In the genomic region with DNA sequence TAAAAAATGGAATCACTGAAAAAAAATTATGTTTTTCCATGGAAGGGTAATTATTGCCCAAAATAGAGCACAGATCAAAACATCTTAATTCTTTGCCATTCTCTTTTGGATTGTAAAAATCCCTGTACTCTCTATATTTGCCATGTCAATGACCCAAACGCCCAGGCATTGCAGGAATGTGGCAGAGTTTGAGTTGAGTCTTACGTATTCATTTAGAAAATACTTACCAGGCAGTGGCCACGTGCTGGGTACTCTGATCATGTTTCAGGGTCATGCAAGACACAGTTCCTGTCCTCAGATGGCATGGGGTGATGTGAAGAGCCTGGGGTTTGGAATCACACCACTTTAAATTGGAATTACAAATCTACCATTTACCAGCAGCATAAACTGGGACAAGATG, we compare ENCODE assay signal across 14 cellular contexts.
DNase-seq lines count a peak whose midpoint lies in the region; ATAC-seq and TF ChIP-seq lines count a peak whose summit lies in the region.
"Had no signal": no experiment of that assay in that cellular context is flagged by ENCODE, and none has a peak within 500 bp of the region (broad histone marks: within the 10 kb centered on the region; RNA-seq: fewer than 3 reads in every experiment).

No MANE protein-coding gene starts in this region.

- intact Hi-C loops in IMR-90 (cut with micrococcal nuclease) (loop anchor here (10.0 kb wide), 2 partner anchors 267 to 423 kb away; partner anchors contain the start of genes ABCC12, ITFG1 and PHKB), lower lobe of right lung (cut with DNase I) (no loop called here), stomach (cut with DNase I; ENCODE audit: low total_unique reads) (no loop called here)
- intact Hi-C loops in activated T-helper 1 cell treated with anti-CD3 and anti-CD28 coated beads, Interleukin-12 subunit alpha, Interleukin-12 subunit beta, Interleukin-2, Interleukin-4 antibody, amounts not matched to agents 30 ng/mL and 10 ng/mL and 1 ng/mL, durations not matched to agents 14 hours and 24 hours and 36 hours (cut with micrococcal nuclease), result no loop called here

- H3K4me3 Mint-ChIP-seq in endothelial cell (ENCODE audit: unreplicated experiment), result no peak overlapping the region
- H3K4me3 Mint-ChIP-seq in activated T-helper 1 cell treated with anti-CD3 and anti-CD28 coated beads, Interleukin-12 subunit alpha, Interleukin-12 subunit beta, Interleukin-2, Interleukin-4 antibody, amounts not matched to agents 30 ng/mL and 10 ng/mL and 1 ng/mL, durations not matched to agents 14 hours and 24 hours and 36 hours, result no peak overlapping the region

- H2AFZ ChIP-seq in IMR-90 (replicated peaks; ENCODE audit: low read length, poor library complexity), result peak overlapping the region; percentile 4

- H3K36me3 ChIP-seq in IMR-90 (ENCODE audit: control insufficient read depth, insufficient read depth, low read length) (no peaks in the 10 kb centered on the region), lower lobe of right lung (no peaks in the 10 kb centered on the region), stomach (no peaks in the 10 kb centered on the region)
- H3K36me3 ChIP-seq: WERI-Rb-1 had no signal

- H3K36me3 Mint-ChIP-seq in endothelial cell (ENCODE audit: low read depth, unreplicated experiment), result no peaks in the 10 kb centered on the region
- H3K36me3 Mint-ChIP-seq in activated T-helper 1 cell treated with anti-CD3 and anti-CD28 coated beads, Interleukin-12 subunit alpha, Interleukin-12 subunit beta, Interleukin-2, Interleukin-4 antibody, amounts not matched to agents 30 ng/mL and 10 ng/mL and 1 ng/mL, durations not matched to agents 14 hours and 24 hours and 36 hours (ENCODE audit: low read depth), result no peaks in the 10 kb centered on the region

- H3K9me3 Mint-ChIP-seq in endothelial cell (ENCODE audit: unreplicated experiment), result peaks cover 8% of the 10 kb centered on the region
- H3K9me3 Mint-ChIP-seq in activated T-helper 1 cell treated with anti-CD3 and anti-CD28 coated beads, Interleukin-12 subunit alpha, Interleukin-12 subunit beta, Interleukin-2, Interleukin-4 antibody, amounts not matched to agents 30 ng/mL and 10 ng/mL and 1 ng/mL, durations not matched to agents 14 hours and 24 hours and 36 hours, result no peaks in the 10 kb centered on the region

- no peak overlapping the region for H2AK9ac ChIP-seq in IMR-90 (replicated peaks; ENCODE audit: low read depth, low read length, poor library complexity)

- H3K4me1 ChIP-seq in IMR-90 (ENCODE audit: control insufficient read depth, insufficient read depth, low read length) (peaks cover 6% of the 10 kb centered on the region), lower lobe of right lung (no peaks in the 10 kb centered on the region), stomach (no peaks in the 10 kb centered on the region)

- H3K4me2 ChIP-seq in IMR-90 (ENCODE audit: low read depth, low read length), result no peak overlapping the region

- no TSS peak for BruUV-seq in IMR-90 (replicated peaks; lab: Mats Ljungman, UMichigan)

- no peak for TF ChIP-seq POLR2A in IMR-90 (IDR thresholded peaks at IDR 0.05; ENCODE audit: low read depth, low read length)
- no peak for TF ChIP-seq POLR2A in stomach (IDR thresholded peaks at IDR 0.05)

- H3K4ac ChIP-seq in IMR-90 (ENCODE audit: low read depth, low read length), result no peak overlapping the region

- H2BK5ac ChIP-seq in IMR-90 (ENCODE audit: low read depth, low read length, poor library complexity, severe bottlenecking), result peak overlapping the region; percentile 21

- TF ChIP-seq CTCF in IMR-90 (conservative IDR thresholded peaks at IDR 0.05; ENCODE audit: low read depth, low read length) (no peak), choroid plexus epithelial cell (conservative IDR thresholded peaks at IDR 0.05; ENCODE audit: low read depth, low read length) (no peak), lower lobe of right lung (IDR thresholded peaks at IDR 0.05) (no peak), endothelial cell (IDR thresholded peaks at IDR 0.05; ENCODE audit: unreplicated experiment) (no peak), stomach (IDR thresholded peaks at IDR 0.05) (no peak)

- H3K27me3 Mint-ChIP-seq in endothelial cell (ENCODE audit: unreplicated experiment), result peaks cover 5% of the 10 kb centered on the region
- peaks cover 4% of the 10 kb centered on the region for H3K27me3 Mint-ChIP-seq in activated T-helper 1 cell treated with anti-CD3 and anti-CD28 coated beads, Interleukin-12 subunit alpha, Interleukin-12 subunit beta, Interleukin-2, Interleukin-4 antibody, amounts not matched to agents 30 ng/mL and 10 ng/mL and 1 ng/mL, durations not matched to agents 14 hours and 24 hours and 36 hours (ENCODE audit: insufficient read depth)

- peak overlapping the region; percentile 66; the same call in 1 of the 2 replicates for H2BK20ac ChIP-seq in IMR-90 (ENCODE audit: low read depth, low read length)

- POLR2A ChIA-PET in IMR-90 (lab: Charles Lee; ENCODE audit: unreplicated experiment), result no interaction called here

- H3K14ac ChIP-seq in IMR-90 (replicated peaks; ENCODE audit: low read depth, low read length), result no peak overlapping the region

- no peak overlapping the region; the same call in 1 of the 2 replicates for H2BK120ac ChIP-seq in IMR-90 (ENCODE audit: low read depth, low read length)

- H3K27ac ChIP-seq in IMR-90 (ENCODE audit: insufficient read depth, low read length), result no peak overlapping the region
- no peak overlapping the region for H3K27ac ChIP-seq in lower lobe of right lung
- no peak overlapping the region for H3K27ac ChIP-seq in stomach
- H3K27ac ChIP-seq: WERI-Rb-1 had no signal

- no peak overlapping the region for H4K91ac ChIP-seq in IMR-90 (ENCODE audit: insufficient read depth, low read depth, low read length)

- no peak for TF ChIP-seq RAD21 in IMR-90 (IDR thresholded peaks at IDR 0.05; ENCODE audit: low read length)

- CTCF ChIA-PET in IMR-90 (lab: Yijun Ruan, JAX), result no interaction called here

- H3K27me3 ChIP-seq in IMR-90 (ENCODE audit: control insufficient read depth, insufficient read depth, low read length) (no peaks in the 10 kb centered on the region), lower lobe of right lung (ENCODE audit: low read depth) (no peaks in the 10 kb centered on the region), stomach (peaks cover 0 to 21% (median 0%) of the 10 kb centered on the region in 3 donors)

- H3K9me3 ChIP-seq in IMR-90 (ENCODE audit: control insufficient read depth, insufficient read depth, low read length), result no peaks in the 10 kb centered on the region
- H3K9me3 ChIP-seq in lower lobe of right lung, result no peaks in the 10 kb centered on the region
- H3K9me3 ChIP-seq in stomach, result no peaks in the 10 kb centered on the region

- no peak overlapping the region for H3K23ac ChIP-seq in IMR-90 (ENCODE audit: low read depth, low read length)

- dilution Hi-C loops in IMR-90 (cut with HindIII; ENCODE audit: low sequenced_read_pairs, unreplicated experiment), result no loop called here

- H3K4me1 Mint-ChIP-seq in endothelial cell (ENCODE audit: unreplicated experiment), result peaks cover 18% of the 10 kb centered on the region
- no peaks in the 10 kb centered on the region for H3K4me1 Mint-ChIP-seq in activated T-helper 1 cell treated with anti-CD3 and anti-CD28 coated beads, Interleukin-12 subunit alpha, Interleukin-12 subunit beta, Interleukin-2, Interleukin-4 antibody, amounts not matched to agents 30 ng/mL and 10 ng/mL and 1 ng/mL, durations not matched to agents 14 hours and 24 hours and 36 hours (ENCODE audit: low read depth)

- H2AK5ac ChIP-seq in IMR-90 (ENCODE audit: low read depth, low read length), result no peak overlapping the region

- no peaks in the 10 kb centered on the region for H4K20me1 ChIP-seq in IMR-90 (ENCODE audit: insufficient read depth, low read length)

- peak; percentile 54 for DNase-seq in AG08396 (ENCODE audit: low spot score)
- DNase-seq in IMR-90, result peak; percentile 49
- peak; percentile 54 for DNase-seq in choroid plexus epithelial cell (ENCODE audit: low read depth)
- no peak for DNase-seq in lower lobe of right lung
- no peak for DNase-seq in OCI-M1 (lab: John Stamatoyannopoulos, UW)
- DNase-seq in endothelial cell (ENCODE audit: low spot score), result no peak
- DNase-seq in stomach, result no peak
- DNase-seq in activated T-helper 1 cell treated with anti-CD3 and anti-CD28 coated beads, Interleukin-12 subunit alpha, Interleukin-12 subunit beta, Interleukin-2, Interleukin-4 antibody, amounts not matched to agents 30 ng/mL and 10 ng/mL and 1 ng/mL, durations not matched to agents 14 hours and 24 hours and 36 hours (ENCODE audit: low spot score), result no peak
- DNase-seq: C1 segment of cervical spinal cord, dermis blood vessel endothelial cell, NCI-H1694 treated with DMSO at 0.1 percent for 48 hours, nucleus accumbens, RPMI8226, WERI-Rb-1 had no signal

- H3K4me3 ChIP-seq in IMR-90 (ENCODE audit: insufficient read depth, low read depth, low read length) (no peak overlapping the region), choroid plexus epithelial cell (ENCODE audit: low read depth, low read length) (no peak overlapping the region), lower lobe of right lung (no peak overlapping the region), stomach (no peak overlapping the region)

- H3K18ac ChIP-seq in IMR-90 (ENCODE audit: low read depth, low read length), result no peak overlapping the region

- H3K56ac ChIP-seq in IMR-90 (ENCODE audit: extremely low read depth, insufficient read depth, low read length), result no peak overlapping the region

- no peak overlapping the region; the same call in 2 of the 3 replicates for H2BK15ac ChIP-seq in IMR-90 (ENCODE audit: low read depth, low read length)

- no peak overlapping the region for H3K27ac Mint-ChIP-seq in endothelial cell (ENCODE audit: unreplicated experiment)
- no peak overlapping the region for H3K27ac Mint-ChIP-seq in activated T-helper 1 cell treated with anti-CD3 and anti-CD28 coated beads, Interleukin-12 subunit alpha, Interleukin-12 subunit beta, Interleukin-2, Interleukin-4 antibody, amounts not matched to agents 30 ng/mL and 10 ng/mL and 1 ng/mL, durations not matched to agents 14 hours and 24 hours and 36 hours

- in situ Hi-C loops in IMR-90 (cut with MboI; ENCODE audit: low sequenced_read_pairs), result no loop called here

- TF ChIP-seq EP300 in stomach (IDR thresholded peaks at IDR 0.05), result no peak

- WGBS in IMR-90 (ENCODE audit: extremely low coverage in 2 of 2, insufficient read length in 1 of 2), 2 experiments, result no CpG with 5 or more reads among the region's 3 CpGs
- 14 to 30% (median 18%) methylated on average over 3 of the region's 3 CpGs for WGBS in stomach, 5 donors

- no peaks in the 10 kb centered on the region for H3K79me1 ChIP-seq in IMR-90 (ENCODE audit: low read depth in 1 of 2, low read length in 2 of 2)

- ATAC-seq in IMR-90 (ENCODE audit: low read depth) (peak; percentile 71), lower lobe of right lung (peak; percentile 59 to 74)

- H4K5ac ChIP-seq in IMR-90 (ENCODE audit: low read depth, low read length), result no peak overlapping the region

- no peak overlapping the region for H3K9ac ChIP-seq in IMR-90 (ENCODE audit: low read depth, low read length)

- no peak overlapping the region for H4K8ac ChIP-seq in IMR-90 (ENCODE audit: low read depth in 2 of 2, low read length in 2 of 2)

- no peaks in the 10 kb centered on the region for H3K9me1 ChIP-seq in IMR-90 (ENCODE audit: insufficient read depth, low read length)

TF ChIP-seq in IMR-90, 13 proteins besides CTCF, POLR2A, EP300 and RAD21 (continues in another document):
- TF ChIP-seq SMC3 (IDR thresholded peaks at IDR 0.05; ENCODE audit: low read depth, low read length) (no peak), BHLHE40 (IDR thresholded peaks at IDR 0.05; ENCODE audit: low read depth, low read length) (peak; percentile 79; the same call in 1 of the 2 replicates)

Comparison
In these comparisons a context has a peak if more than half of its experiments do, and no peak if none do; other contexts are left out.
1. DNase-seq: peak in AG08396 (single experiment), IMR-90 (single experiment) and choroid plexus epithelial cell (single experiment); none in lower lobe of right lung (single experiment), OCI-M1 (single experiment), endothelial cell (single experiment), stomach (single experiment) and activated T-helper 1 cell treated with anti-CD3 and anti-CD28 coated beads, Interleukin-12 subunit alpha, Interleukin-12 subunit beta, Interleukin-2, Interleukin-4 antibody, amounts not matched to agents 30 ng/mL and 10 ng/mL and 1 ng/mL, durations not matched to agents 14 hours and 24 hours and 36 hours (single experiment).